In genomic region chr7:127658979-127659378, GRCh38 we compare ENCODE assay signal across 1 cellular context.
A peak's percentile ranks its signal among the peaks of the same experiment; 100 is the strongest.
TF ChIP-seq lines count a peak whose summit lies in the region.

No MANE protein-coding gene starts in this region.

TF ChIP-seq in K562, 482 proteins besides CTCF, POLR2A, EP300 and RAD21:
- TF ChIP-seq ZNF707 (CRISPR knock-in tag; conservative IDR thresholded peaks at IDR 0.05) = no peak
- TF ChIP-seq, protein P1, sequence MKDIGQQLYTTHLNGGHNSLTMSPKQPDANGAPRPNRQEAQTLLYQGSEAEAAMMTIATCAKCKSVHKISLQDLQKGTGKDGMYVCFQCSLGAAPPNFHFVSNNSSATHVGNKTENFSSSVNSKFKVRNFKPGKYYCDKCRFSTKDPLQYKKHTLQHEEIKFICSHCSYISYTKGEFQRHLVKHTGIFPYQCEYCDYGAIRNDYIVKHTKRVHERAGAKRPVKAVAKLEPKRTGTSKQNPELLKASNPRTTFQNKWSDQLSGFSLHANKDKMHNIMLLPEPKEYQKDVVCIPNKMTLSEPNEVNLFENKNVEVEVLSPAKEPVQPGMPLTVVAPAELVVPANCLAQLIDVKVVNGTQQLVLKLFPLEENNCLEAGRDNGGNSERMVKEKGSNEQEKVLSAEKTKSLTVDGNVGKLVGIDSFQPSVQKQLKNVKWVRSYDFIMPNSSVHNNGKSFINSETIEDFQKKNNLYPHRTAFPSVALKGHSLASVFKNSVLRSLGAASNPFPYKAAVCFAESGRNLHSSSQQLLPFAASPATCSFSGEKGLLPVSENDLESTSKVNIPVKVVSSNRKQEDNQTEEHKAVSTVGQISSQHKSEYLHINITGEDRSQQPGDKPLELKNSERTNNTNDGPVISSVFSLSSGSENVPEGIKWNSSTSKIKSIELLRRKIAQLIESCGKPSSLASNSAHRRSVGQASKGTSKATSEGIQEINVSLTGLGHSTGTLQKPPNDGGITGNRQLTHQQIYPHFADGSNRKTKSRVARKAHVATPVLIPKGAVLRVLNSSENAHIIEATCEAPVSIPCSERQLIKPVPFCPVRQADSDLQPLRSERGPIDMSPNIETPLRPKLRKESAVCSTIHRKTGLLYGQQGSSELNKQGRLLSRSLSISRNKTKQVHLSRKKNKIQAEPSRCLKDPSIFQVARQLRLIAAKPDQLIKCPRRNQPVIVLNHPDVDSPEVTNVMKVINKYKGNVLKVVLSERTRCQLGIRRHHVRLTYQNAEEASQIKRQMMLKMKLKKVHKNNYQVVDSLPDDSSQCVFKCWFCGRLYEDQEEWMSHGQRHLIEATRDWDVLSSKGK (CRISPR knock-in tag; IDR thresholded peaks at IDR 0.05) = no peak
- no peak for TF ChIP-seq ZSCAN32 (CRISPR knock-in tag; IDR thresholded peaks at IDR 0.05)
- TF ChIP-seq MAFF (IDR thresholded peaks at IDR 0.05; ENCODE audit: low read length) = peak; percentile 16; the same call in 1 of the 2 replicates
- peak; percentile 81; the same call in 1 of the 2 replicates for TF ChIP-seq SPI1 (IDR thresholded peaks at IDR 0.05; ENCODE audit: borderline replicate concordance, low read depth, low read length)
- TF ChIP-seq ZNF3 (CRISPR knock-in tag; IDR thresholded peaks at IDR 0.05) = no peak
- no peak for TF ChIP-seq CBX3 (IDR thresholded peaks at IDR 0.05; ENCODE audit: borderline replicate concordance in 1 of 2, low read length in 2 of 2)
- no peak for TF ChIP-seq E2F8 (IDR thresholded peaks at IDR 0.05; ENCODE audit: low read depth, partially characterized antibody)
- peak; percentile 55 for TF ChIP-seq C11orf30 (IDR thresholded peaks at IDR 0.05; ENCODE audit: low read depth)
- no peak for TF ChIP-seq ZEB2 (IDR thresholded peaks at IDR 0.05)
- peak; percentile 39 for TF ChIP-seq ZNF316 (IDR thresholded peaks at IDR 0.05)
- peak; percentile 39 for TF ChIP-seq MAFG (tag; conservative IDR thresholded peaks at IDR 0.05)
- TF ChIP-seq TAL1 (IDR thresholded peaks at IDR 0.05) = no peak
- no peak for TF ChIP-seq SMAD4 (CRISPR knock-in tag; conservative IDR thresholded peaks at IDR 0.05)
- 0 out of 2 replicates have a peak, but pooled peaks have one; percentile 11 for TF ChIP-seq ZNF239 (CRISPR knock-in tag; IDR thresholded peaks at IDR 0.05)
- no peak for TF ChIP-seq TOE1 (IDR thresholded peaks at IDR 0.05; ENCODE audit: borderline replicate concordance)
- no peak for TF ChIP-seq TOE1 (CRISPR knock-in tag; IDR thresholded peaks at IDR 0.05; ENCODE audit: borderline replicate concordance, low read depth)
- no peak for TF ChIP-seq MYC (IDR thresholded peaks at IDR 0.05; ENCODE audit: low read depth, low read length)
- TF ChIP-seq MYC (CRISPR knock-in tag; IDR thresholded peaks at IDR 0.05; ENCODE audit: borderline replicate concordance, low read depth) = no peak
- TF ChIP-seq FOXA3 (CRISPR knock-in tag; conservative IDR thresholded peaks at IDR 0.05 in 1 of 2, IDR thresholded peaks at IDR 0.05 in 1 of 2) = 0 out of 4 replicates have a peak, but pooled peaks of 1 of the 2 experiments have one; percentile 14
- no peak for TF ChIP-seq ZFP1 (CRISPR knock-in tag; IDR thresholded peaks at IDR 0.05)
- TF ChIP-seq, protein P2, sequence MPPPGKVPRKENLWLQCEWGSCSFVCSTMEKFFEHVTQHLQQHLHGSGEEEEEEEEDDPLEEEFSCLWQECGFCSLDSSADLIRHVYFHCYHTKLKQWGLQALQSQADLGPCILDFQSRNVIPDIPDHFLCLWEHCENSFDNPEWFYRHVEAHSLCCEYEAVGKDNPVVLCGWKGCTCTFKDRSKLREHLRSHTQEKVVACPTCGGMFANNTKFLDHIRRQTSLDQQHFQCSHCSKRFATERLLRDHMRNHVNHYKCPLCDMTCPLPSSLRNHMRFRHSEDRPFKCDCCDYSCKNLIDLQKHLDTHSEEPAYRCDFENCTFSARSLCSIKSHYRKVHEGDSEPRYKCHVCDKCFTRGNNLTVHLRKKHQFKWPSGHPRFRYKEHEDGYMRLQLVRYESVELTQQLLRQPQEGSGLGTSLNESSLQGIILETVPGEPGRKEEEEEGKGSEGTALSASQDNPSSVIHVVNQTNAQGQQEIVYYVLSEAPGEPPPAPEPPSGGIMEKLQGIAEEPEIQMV (tag; conservative IDR thresholded peaks at IDR 0.05; ENCODE audit: low read depth) = no peak
